Comparison of ENCODE assay signal across 22 cellular contexts in the genomic region with DNA sequence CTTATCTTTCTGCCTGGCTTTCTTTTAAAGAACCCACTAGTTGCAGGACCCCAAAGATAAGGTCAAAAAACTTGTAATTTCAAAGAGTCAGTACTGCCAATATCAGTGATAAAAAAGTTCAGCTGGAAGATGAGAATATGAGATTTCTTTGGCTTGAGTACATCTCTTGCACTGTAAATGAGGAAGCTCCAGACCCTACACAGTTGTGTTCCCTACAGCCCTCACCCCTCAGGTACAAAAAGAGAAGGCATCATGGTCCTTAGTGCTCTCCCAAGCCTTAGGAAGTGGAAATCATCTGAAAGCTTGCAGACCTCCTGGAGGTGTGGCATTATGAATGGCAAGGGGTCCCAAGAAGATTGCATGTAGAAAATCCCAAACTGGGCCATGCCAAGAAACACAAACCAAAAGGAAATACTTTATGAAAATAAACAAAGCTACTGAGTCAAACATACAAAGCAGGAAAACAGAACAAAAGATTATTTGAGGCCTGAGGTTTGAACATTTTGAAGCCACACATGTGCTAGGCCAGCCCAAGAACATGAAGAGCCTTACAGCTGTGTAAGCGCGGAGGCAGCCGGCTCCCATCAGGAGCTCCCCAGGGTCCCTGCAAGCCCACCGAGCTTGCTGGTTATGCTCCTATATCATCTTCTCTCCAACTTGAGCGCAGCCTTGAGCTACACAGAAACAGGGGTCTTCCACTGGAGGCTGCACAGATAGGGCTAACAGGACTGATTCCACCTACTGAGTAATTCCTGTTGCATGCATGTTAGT.
DNase-seq lines count a peak whose midpoint lies in the region; ATAC-seq, FAIRE-seq and TF ChIP-seq lines count a peak whose summit lies in the region.
"Had no signal": no experiment of that assay in that cellular context is flagged by ENCODE, and none has a peak within 500 bp of the region (broad histone marks: within the 10 kb centered on the region; RNA-seq: fewer than 3 reads in every experiment).

No MANE protein-coding gene starts in this region.

- POLR2A ChIA-PET in A549 (lab: Yijun Ruan, JAX) (interaction anchor here (0.7 to 2.0 kb wide), 7 partner anchors 18 to 217 kb away, joined by 3 to 15 read pairs (median 6); a partner anchor contains a TSS), HCT116 (lab: Charles Lee) (no interaction called here)

- no peaks in the 10 kb centered on the region for H3K9me2 ChIP-seq in HCT116 (ENCODE audit: insufficient read depth)

- ATAC-seq in A549 (peak; percentile 54 to 62), HCT116 (0 out of 2 replicates have a peak, but pooled peaks have one; percentile 26), HG02870 (IDR thresholded peaks at IDR 0.05; ENCODE audit: unreplicated experiment) (no peak)
- ATAC-seq: left lobe of liver had no signal

- H3K9me3 Mint-ChIP-seq in neural crest cell, result no peaks in the 10 kb centered on the region
- H3K9me3 Mint-ChIP-seq: activated CD4-positive, alpha-beta memory T cell treated with anti-CD3 and anti-CD28 coated beads for 36 hours; dendritic cell treated with granulocyte-macrophage colony-stimulating factor and Interleukin-4, amounts not matched to agents 40 ng/mL and 50 ng/mL, for 4 days; nephron progenitor cell; stimulated activated naive CD8-positive, alpha-beta T cell treated with anti-CD3 and anti-CD28 coated beads, Interleukin-15, Interleukin-2, amounts not matched to agents 100 ng/mL and 50 ng/mL, for 24 hours had no signal

- no peaks in the 10 kb centered on the region for H3K36me3 Mint-ChIP-seq in neural crest cell (ENCODE audit: low read depth)
- H3K36me3 Mint-ChIP-seq: activated CD4-positive, alpha-beta memory T cell treated with anti-CD3 and anti-CD28 coated beads for 36 hours had no signal

- RAD21 ChIA-PET in HCT116 (lab: Charles Lee; ENCODE audit: low non-redundant PET in 1 of 2, low total read pairs in 2 of 2, uncharacterized antibody in 2 of 2, unreplicated experiment in 2 of 2), result no interaction called here

- H3K27ac ChIP-seq in A549 (peak overlapping the region; percentile 76 to 91), HCT116 (ENCODE audit: low read depth, low read length) (peak overlapping the region; percentile 47), brain microvascular endothelial cell (peak overlapping the region; percentile 60)
- H3K27ac ChIP-seq: BLaER1 treated with 17β-estradiol and CSF1 and Interleukin-3, amounts not matched to agents 10 nM and 100 nM; tibial artery had no signal

- DNase-seq in A549 (ENCODE audit: low read depth in 1 of 2, low spot score in 1 of 2) (peak in 1 of 2 experiments; percentile 26), HCT116 (ENCODE audit: low read depth, low spot score) (no peak), brain microvascular endothelial cell (no peak), neural crest cell (ENCODE audit: low read depth, low spot score) (no peak), mesenteric fat pad (ENCODE audit: low spot score) (no peak)
- DNase-seq in stimulated activated CD4-positive, alpha-beta T cell treated with anti-CD3 and anti-CD28 coated beads, Interleukin-1b, Interleukin-23, amount 100 ng/mL, for 48 hours, result no peak
- DNase-seq in stimulated activated CD8-positive, alpha-beta memory T cell treated with anti-CD3 and anti-CD28 coated beads, Interleukin-4, amount 100 ng/mL, for 48 hours, result no peak
- DNase-seq: activated CD4-positive, alpha-beta memory T cell treated with anti-CD3 and anti-CD28 coated beads for 36 hours; activated effector memory CD4-positive, alpha-beta T cell treated with anti-CD3 and anti-CD28 coated beads, Interleukin-2, amount 50 U/mL, for 16 hours; head of caudate nucleus; NCI-H146; NCI-H2171 treated with DMSO at 0.1 percent for 48 hours; NCI-H524 treated with DMSO at 0.1 percent for 48 hours; nephron progenitor cell; RPMI8226; stimulated activated CD4-positive, alpha-beta T cell treated with anti-CD3 and anti-CD28 coated beads, Interleukin-4, amount 100 ng/mL, for 4 hours; tibial artery had no signal

- TF ChIP-seq POLR2A in A549 (IDR thresholded peaks at IDR 0.05; ENCODE audit: low read length), result no peak
- TF ChIP-seq POLR2A in HCT116 (IDR thresholded peaks at IDR 0.05; ENCODE audit: borderline replicate concordance, extremely low read depth, insufficient read depth, insufficient read length), result no peak

- H3K4me2 ChIP-seq in A549, result peak overlapping the region; percentile 70
- H3K4me2 ChIP-seq in HCT116 (ENCODE audit: low read length), result peak overlapping the region; percentile 40
- H3K4me2 ChIP-seq: BLaER1 treated with 17β-estradiol and CSF1 and Interleukin-3, amounts not matched to agents 10 nM and 100 nM had no signal

- no peaks in the 10 kb centered on the region for H3K4me1 Mint-ChIP-seq in neural crest cell

- no peak overlapping the region for H3K4me3 Mint-ChIP-seq in neural crest cell
- H3K4me3 Mint-ChIP-seq: activated CD4-positive, alpha-beta memory T cell treated with anti-CD3 and anti-CD28 coated beads for 36 hours; dendritic cell treated with granulocyte-macrophage colony-stimulating factor and Interleukin-4, amounts not matched to agents 40 ng/mL and 50 ng/mL, for 4 days; nephron progenitor cell; stimulated activated naive CD8-positive, alpha-beta T cell treated with anti-CD3 and anti-CD28 coated beads, Interleukin-15, Interleukin-2, amounts not matched to agents 100 ng/mL and 50 ng/mL, for 24 hours had no signal

- H3K36me3 ChIP-seq in HCT116 (ENCODE audit: control insufficient read depth in 1 of 2, insufficient read depth in 2 of 2, low read length in 2 of 2) (no peaks in the 10 kb centered on the region), brain microvascular endothelial cell (replicated peaks) (no peaks in the 10 kb centered on the region)
- H3K36me3 ChIP-seq: BLaER1 treated with 17β-estradiol and CSF1 and Interleukin-3, amounts not matched to agents 10 nM and 100 nM; tibial artery had no signal

- no peaks in the 10 kb centered on the region for H3K79me2 ChIP-seq in HCT116 (ENCODE audit: insufficient read depth, low read length)

- peaks cover 59% of the 10 kb centered on the region for H3K4me1 ChIP-seq in A549
- peaks cover 13 to 16% of the 10 kb centered on the region in 2 experiments for H3K4me1 ChIP-seq in HCT116 (ENCODE audit: control insufficient read depth in 1 of 2, insufficient read depth in 2 of 2, low read length in 2 of 2)
- H3K4me1 ChIP-seq: BLaER1 treated with 17β-estradiol and CSF1 and Interleukin-3, amounts not matched to agents 10 nM and 100 nM had no signal

- H3K4me3 ChIP-seq in A549 (no peak overlapping the region), HCT116 (replicated peaks in 1 of 2; ENCODE audit: low read depth in 1 of 2, low read length in 2 of 2) (no peak overlapping the region), brain microvascular endothelial cell (ENCODE audit: low read depth, low read length) (no peak overlapping the region)
- H3K4me3 ChIP-seq: BLaER1 treated with 17β-estradiol and CSF1 and Interleukin-3, amounts not matched to agents 10 nM and 100 nM; tibial artery had no signal

- TF ChIP-seq RAD21 in A549 (conservative IDR thresholded peaks at IDR 0.05 in 1 of 2, IDR thresholded peaks at IDR 0.05 in 1 of 2) (no peak), HCT116 (IDR thresholded peaks at IDR 0.05; ENCODE audit: low read depth) (no peak)

- FAIRE-seq in A549 (lab: Jason Lieb, UNC), result no peak

- in situ Hi-C loops in brain microvascular endothelial cell (cut with HindIII; ENCODE audit: low pct_ligation_motif_present, low sequenced_read_pairs), result no loop called here

- H2AFZ ChIP-seq in HCT116 (ENCODE audit: low read depth, low read length, poor library complexity, severe bottlenecking), result no peak overlapping the region

- TF ChIP-seq EP300 in A549 (IDR thresholded peaks at IDR 0.05), result no peak

- 99% methylated on average over 5 of the region's 5 CpGs for WGBS in A549 (ENCODE audit: missing lambda C conversion rate)

- H3K27ac Mint-ChIP-seq in neural crest cell (ENCODE audit: unreplicated experiment), result peak overlapping the region; percentile 52
- H3K27ac Mint-ChIP-seq: activated CD4-positive, alpha-beta memory T cell treated with anti-CD3 and anti-CD28 coated beads for 36 hours; dendritic cell treated with granulocyte-macrophage colony-stimulating factor and Interleukin-4, amounts not matched to agents 40 ng/mL and 50 ng/mL, for 4 days; stimulated activated naive CD8-positive, alpha-beta T cell treated with anti-CD3 and anti-CD28 coated beads, Interleukin-15, Interleukin-2, amounts not matched to agents 100 ng/mL and 50 ng/mL, for 24 hours had no signal

- H3K9me3 ChIP-seq in A549, result no peaks in the 10 kb centered on the region
- H3K9me3 ChIP-seq in HCT116 (ENCODE audit: control insufficient read depth in 1 of 2, insufficient read depth in 1 of 2, low read depth in 1 of 2, low read length in 2 of 2), result no peaks in the 10 kb centered on the region
- H3K9me3 ChIP-seq: BLaER1 treated with 17β-estradiol and CSF1 and Interleukin-3, amounts not matched to agents 10 nM and 100 nM; tibial artery had no signal

- no peak for TF ChIP-seq CTCF in A549 (IDR thresholded peaks at IDR 0.05)
- no peak for TF ChIP-seq CTCF in HCT116 (IDR thresholded peaks at IDR 0.05 in 2 of 3, conservative IDR thresholded peaks at IDR 0.05 in 1 of 3; ENCODE audit: borderline replicate concordance in 1 of 3, insufficient read depth in 1 of 3, low read depth in 2 of 3, low read length in 2 of 3)
- no peak for TF ChIP-seq CTCF in brain microvascular endothelial cell (IDR thresholded peaks at IDR 0.05; ENCODE audit: low read depth, low read length, missing control alignments)
- no peak for TF ChIP-seq CTCF in neural crest cell (conservative IDR thresholded peaks at IDR 0.05)

- intact Hi-C loops in HCT116 (cut with micrococcal nuclease), result no loop called here

- no TSS peak for BruUV-seq in HCT116 (replicated peaks; lab: Mats Ljungman, UMichigan)

- H4K20me1 ChIP-seq in HCT116 (ENCODE audit: insufficient read depth), result no peaks in the 10 kb centered on the region
- H4K20me1 ChIP-seq: BLaER1 treated with 17β-estradiol and CSF1 and Interleukin-3, amounts not matched to agents 10 nM and 100 nM had no signal

- no peaks in the 10 kb centered on the region for H3K27me3 Mint-ChIP-seq in neural crest cell (ENCODE audit: low read depth)
- H3K27me3 Mint-ChIP-seq: activated CD4-positive, alpha-beta memory T cell treated with anti-CD3 and anti-CD28 coated beads for 36 hours; dendritic cell treated with granulocyte-macrophage colony-stimulating factor and Interleukin-4, amounts not matched to agents 40 ng/mL and 50 ng/mL, for 4 days had no signal

- no peaks in the 10 kb centered on the region for H3K27me3 ChIP-seq in HCT116 (ENCODE audit: insufficient read depth, low read length)
- no peaks in the 10 kb centered on the region for H3K27me3 ChIP-seq in brain microvascular endothelial cell (replicated peaks)
- H3K27me3 ChIP-seq: tibial artery had no signal

- no peak overlapping the region for H3K9ac ChIP-seq in HCT116 (ENCODE audit: low read length)
- H3K9ac ChIP-seq: BLaER1 treated with 17β-estradiol and CSF1 and Interleukin-3, amounts not matched to agents 10 nM and 100 nM had no signal

- CTCF ChIA-PET in A549 (lab: Yijun Ruan, JAX), result interaction anchor here (0.7 to 1.4 kb wide), 5 partner anchors 11 to 621 kb away, joined by 3 to 5 read pairs (median 3); no protein-coding TSS in a partner anchor
- CTCF ChIA-PET in HCT116 (lab: Charles Lee), result no interaction called here

TF ChIP-seq in HCT116, 20 proteins besides CTCF, POLR2A, EP300 and RAD21 (continues in another document):
- TF ChIP-seq EGR1 (IDR thresholded peaks at IDR 0.05; ENCODE audit: low read depth), result no peak
- TF ChIP-seq EZH2phosphoT487 (IDR thresholded peaks at IDR 0.05; ENCODE audit: borderline replicate concordance), result no peak
- no peak for TF ChIP-seq SIN3A (IDR thresholded peaks at IDR 0.05; ENCODE audit: low read depth)
- TF ChIP-seq EZH2 (IDR thresholded peaks at IDR 0.05), result no peak
